ENCODE assay signal across 9 cellular contexts in the genomic region with DNA sequence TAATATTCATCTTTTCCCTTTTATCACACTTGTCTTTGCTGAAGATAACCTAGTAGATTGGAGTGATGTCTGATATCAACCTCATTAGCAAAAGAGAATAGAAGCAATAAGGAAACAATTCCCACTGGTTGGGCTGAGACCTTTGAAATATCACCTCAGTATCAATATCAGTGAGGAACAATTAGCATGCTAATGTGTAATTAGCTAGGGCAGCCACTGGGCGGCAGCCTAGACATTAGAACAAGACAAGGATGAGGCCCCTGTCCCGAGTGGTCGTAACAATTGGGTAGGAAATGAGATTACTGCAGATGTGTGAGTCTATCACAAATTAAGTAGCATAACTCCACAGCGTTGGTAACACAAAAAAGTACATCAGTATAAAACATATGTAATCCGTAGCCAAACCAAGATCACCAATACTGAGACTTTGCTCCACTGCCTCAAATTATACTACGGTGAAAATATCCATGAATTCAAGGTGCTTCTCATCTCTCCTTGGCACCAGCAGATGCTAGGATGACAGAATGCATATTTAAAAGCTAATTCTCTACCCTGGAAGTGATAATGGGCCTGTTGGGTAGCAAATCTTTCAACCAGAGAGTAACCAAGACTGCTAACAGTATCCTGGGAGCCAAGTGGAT.
DNase-seq lines count a peak whose midpoint lies in the region; ATAC-seq, FAIRE-seq and TF ChIP-seq lines count a peak whose summit lies in the region.
"Had no signal": no experiment of that assay in that cellular context is flagged by ENCODE, and none has a peak within 500 bp of the region (broad histone marks: within the 10 kb centered on the region; RNA-seq: fewer than 3 reads in every experiment).

No MANE protein-coding gene starts in this region.

- POLR2A ChIA-PET in SK-N-SH (lab: Yijun Ruan, JAX), result interaction anchor here (1.0 kb wide), 1 partner anchor 234 kb away, joined by 4 read pairs; no protein-coding TSS in a partner anchor

- H3K9ac ChIP-seq in SK-N-SH, result no peak overlapping the region
- H3K9ac ChIP-seq: BLaER1 had no signal

- intact Hi-C loops in head of caudate nucleus (cut with DNase I), result loop anchor here (10.0 kb wide), 1 partner anchor 235 kb away; no protein-coding TSS in a partner anchor

- H3K79me2 ChIP-seq in SK-N-SH (ENCODE audit: insufficient read depth), result no peaks in the 10 kb centered on the region

- H2AFZ ChIP-seq in SK-N-SH (ENCODE audit: low read depth), result no peak overlapping the region

- WGBS in SK-N-SH (ENCODE audit: low lambda C conversion rate), result 37% methylated on average over 6 of the region's 6 CpGs
- WGBS in small intestine, 3 donors, result 16 to 32% (median 26%) methylated on average over 6 of the region's 6 CpGs

- no peak overlapping the region for H3K4me2 ChIP-seq in SK-N-SH
- H3K4me2 ChIP-seq: BLaER1 had no signal

- ATAC-seq in GM19397 (IDR thresholded peaks at IDR 0.05; ENCODE audit: unreplicated experiment), result no peak

- no peaks in the 10 kb centered on the region for H4K20me1 ChIP-seq in SK-N-SH (ENCODE audit: insufficient read depth)
- H4K20me1 ChIP-seq: BLaER1 had no signal

- H3K4me3 ChIP-seq in SK-N-SH (ENCODE audit: low read depth in 2 of 2, low read length in 1 of 2), result peak overlapping the region in 1 of 2 experiments; percentile 7; a peak in 1 of 4 replicates
- no peak overlapping the region for H3K4me3 ChIP-seq in small intestine (ENCODE audit: low read depth in 1 of 2, low read length in 2 of 2)
- H3K4me3 ChIP-seq: BLaER1 had no signal

- H3K27ac ChIP-seq in SK-N-SH (ENCODE audit: low read depth in 2 of 2, low read length in 1 of 2) (no peak overlapping the region), small intestine (ENCODE audit: low read depth in 1 of 2, low read length in 1 of 2) (no peak overlapping the region)
- H3K27ac ChIP-seq: BLaER1 had no signal

- peak; percentile 97 for TF ChIP-seq CTCF in LNCAP (IDR thresholded peaks at IDR 0.05)
- TF ChIP-seq CTCF in SK-N-SH (IDR thresholded peaks at IDR 0.05), result peak; percentile 92

- no peaks in the 10 kb centered on the region; a peak in 1 of 4 replicates for H3K4me1 ChIP-seq in SK-N-SH (ENCODE audit: control insufficient read depth in 1 of 2, insufficient read depth in 2 of 2, low read depth in 1 of 2, low read length in 1 of 2)
- H3K4me1 ChIP-seq in small intestine (ENCODE audit: control insufficient read depth in 2 of 2, insufficient read depth in 1 of 2, low read depth in 1 of 2, low read length in 1 of 2), result peaks cover 3 to 8% of the 10 kb centered on the region in 2 donors

- no peak for TF ChIP-seq EP300 in SK-N-SH (IDR thresholded peaks at IDR 0.05; ENCODE audit: borderline replicate concordance in 1 of 2, low read depth in 1 of 2, low read length in 1 of 2)

- peak; percentile 22 for DNase-seq in NCI-H2029 (lab: John Stamatoyannopoulos, UW)
- no peak for DNase-seq in NCI-H2029 treated with DMSO at 0.1 percent for 48 hours (lab: John Stamatoyannopoulos, UW)
- DNase-seq in SK-N-SH, result peak; percentile 67
- peak; percentile 67 for DNase-seq in activated naive CD4-positive, alpha-beta T cell treated with Interleukin-2 at 50 U/mL for 16 hours
- DNase-seq in head of caudate nucleus, result peak; percentile 18 to 82 (median 57)
- peak; percentile 82 for DNase-seq in small intestine

- H3K27me3 ChIP-seq in SK-N-SH (ENCODE audit: insufficient read depth), result no peaks in the 10 kb centered on the region
- H3K27me3 ChIP-seq in small intestine (ENCODE audit: control insufficient read depth in 2 of 2, insufficient read depth in 2 of 2, low read length in 2 of 2), result no peaks in the 10 kb centered on the region
- H3K27me3 ChIP-seq: BLaER1 had no signal

- TF ChIP-seq RAD21 in SK-N-SH (IDR thresholded peaks at IDR 0.05; ENCODE audit: low read length), result peak; percentile 90

- H3F3A ChIP-seq in SK-N-SH (replicated peaks; ENCODE audit: insufficient read depth), result no peaks in the 10 kb centered on the region

- CTCF ChIA-PET in SK-N-SH (lab: Yijun Ruan, JAX), result interaction anchor here (0.7 to 4.8 kb wide), 28 partner anchors 8 to 580 kb away, joined by 3 to 162 read pairs (median 3); no protein-coding TSS in a partner anchor

- peak; percentile 19 for FAIRE-seq in small intestine (lab: Jason Lieb, UNC)

- H3K36me3 ChIP-seq in SK-N-SH (replicated peaks in 1 of 2; ENCODE audit: control insufficient read depth in 1 of 2, insufficient read depth in 2 of 2, low read length in 1 of 2) (peaks cover 0 to under 1% of the 10 kb centered on the region in 2 experiments), small intestine (ENCODE audit: control insufficient read depth in 2 of 2, insufficient read depth in 2 of 2, low read length in 2 of 2) (no peaks in the 10 kb centered on the region)
- H3K36me3 ChIP-seq: BLaER1 had no signal

- H3K9me3 ChIP-seq in SK-N-SH (no peaks in the 10 kb centered on the region), small intestine (ENCODE audit: control insufficient read depth, low read depth) (no peaks in the 10 kb centered on the region)

- no peaks in the 10 kb centered on the region for H3K9me2 ChIP-seq in SK-N-SH

TF ChIP-seq in SK-N-SH, 30 proteins besides CTCF, POLR2A, EP300 and RAD21:
- TF ChIP-seq TAF1 (IDR thresholded peaks at IDR 0.05; ENCODE audit: borderline replicate concordance, low read depth, low read length), result no peak
- peak; percentile 96 for TF ChIP-seq SMC3 (IDR thresholded peaks at IDR 0.05; ENCODE audit: low read depth, low read length)
